22 cellular contexts compared by ENCODE assay signal in the genomic region with DNA sequence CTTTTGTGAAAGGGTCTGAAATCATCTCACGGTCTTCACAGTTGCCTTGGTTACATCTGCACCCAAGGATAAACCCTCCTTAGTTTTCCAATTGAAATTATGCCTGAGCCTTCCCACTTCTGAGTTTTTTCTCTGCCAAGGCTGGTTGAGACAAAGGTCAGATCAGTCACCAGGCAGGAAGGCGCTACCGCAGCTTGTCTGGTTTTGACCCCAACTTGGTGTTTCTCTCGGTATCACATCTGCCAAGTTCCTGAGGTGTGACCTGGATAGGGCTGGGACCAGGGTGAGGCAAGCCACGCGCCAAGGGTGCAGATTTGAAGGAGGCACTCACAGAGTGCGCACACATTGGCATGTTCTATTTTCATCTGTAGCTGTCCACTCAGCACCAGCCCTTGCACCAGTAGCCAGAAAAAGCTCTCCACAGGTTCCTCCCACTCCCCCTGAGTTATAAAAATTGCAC.
DNase-seq lines count a peak whose midpoint lies in the region; ATAC-seq, FAIRE-seq and TF ChIP-seq lines count a peak whose summit lies in the region.
"Had no signal": no experiment of that assay in that cellular context is flagged by ENCODE, and none has a peak within 500 bp of the region (broad histone marks: within the 10 kb centered on the region; RNA-seq: fewer than 3 reads in every experiment).

No MANE protein-coding gene starts in this region.

- H3K4me3 Mint-ChIP-seq in activated CD8-positive, alpha-beta T cell treated with anti-CD3 and anti-CD28 coated beads for 36 hours: no peak overlapping the region
- no peak overlapping the region for H3K4me3 Mint-ChIP-seq in activated CD8-positive, alpha-beta T cell treated with anti-CD3 and anti-CD28 coated beads, Interleukin-2, amount 10 ng/mL, durations not matched to agents 7 days and 5 days
- no peak overlapping the region for H3K4me3 Mint-ChIP-seq in astrocyte (ENCODE audit: unreplicated experiment)
- H3K4me3 Mint-ChIP-seq: CD4-positive, CD25-positive, alpha-beta regulatory T cell had no signal

- H3K9me3 Mint-ChIP-seq in activated CD8-positive, alpha-beta T cell treated with anti-CD3 and anti-CD28 coated beads for 36 hours: no peaks in the 10 kb centered on the region
- no peaks in the 10 kb centered on the region for H3K9me3 Mint-ChIP-seq in activated CD8-positive, alpha-beta T cell treated with anti-CD3 and anti-CD28 coated beads, Interleukin-2, amount 10 ng/mL, durations not matched to agents 7 days and 5 days (ENCODE audit: insufficient read depth)
- no peaks in the 10 kb centered on the region for H3K9me3 Mint-ChIP-seq in astrocyte (ENCODE audit: unreplicated experiment)
- H3K9me3 Mint-ChIP-seq: CD4-positive, CD25-positive, alpha-beta regulatory T cell had no signal

- peaks cover under 1% of the 10 kb centered on the region for H3K4me1 Mint-ChIP-seq in activated CD8-positive, alpha-beta T cell treated with anti-CD3 and anti-CD28 coated beads for 36 hours (ENCODE audit: low read depth)
- H3K4me1 Mint-ChIP-seq in activated CD8-positive, alpha-beta T cell treated with anti-CD3 and anti-CD28 coated beads, Interleukin-2, amount 10 ng/mL, durations not matched to agents 7 days and 5 days (ENCODE audit: low read depth): peaks cover 5% of the 10 kb centered on the region
- peaks cover 3% of the 10 kb centered on the region for H3K4me1 Mint-ChIP-seq in astrocyte (ENCODE audit: low read depth, unreplicated experiment)

- peak; percentile 13 for ATAC-seq in activated CD8-positive, alpha-beta T cell treated with anti-CD3 and anti-CD28 coated beads for 36 hours
- ATAC-seq in activated CD8-positive, alpha-beta T cell treated with anti-CD3 and anti-CD28 coated beads, Interleukin-2, amount 10 ng/mL, durations not matched to agents 7 days and 5 days: no peak
- ATAC-seq in right lobe of liver (peak in 3 of 4 donors; percentile 4 to 64 (median 59)), HG03432 (IDR thresholded peaks at IDR 0.05; ENCODE audit: unreplicated experiment) (no peak), HG03469 (IDR thresholded peaks at IDR 0.05; ENCODE audit: unreplicated experiment) (no peak)
- ATAC-seq: mucosa of descending colon had no signal

- no peak for TF ChIP-seq POLR2A in right lobe of liver (IDR thresholded peaks at IDR 0.05)

- H3K27me3 ChIP-seq in astrocyte (ENCODE audit: insufficient read depth, low read length) (no peaks in the 10 kb centered on the region), right lobe of liver (no peaks in the 10 kb centered on the region)
- H3K27me3 ChIP-seq: cardiac muscle cell, Peyer's patch, suprapubic skin had no signal

- no peak for DNase-seq in activated CD8-positive, alpha-beta T cell treated with anti-CD3 and anti-CD28 coated beads for 36 hours
- no peak for DNase-seq in activated CD8-positive, alpha-beta T cell treated with anti-CD3 and anti-CD28 coated beads, Interleukin-2, amount 10 ng/mL, durations not matched to agents 7 days and 5 days
- DNase-seq in DMS79 treated with DMSO at 0.1 percent for 48 hours (lab: John Stamatoyannopoulos, UW) (peak; percentile 85), astrocyte (ENCODE audit: low read depth) (peak; percentile 20), right lobe of liver (peak in 2 of 3 donors; percentile 34 to 54), NCI-H187 (lab: John Stamatoyannopoulos, UW) (no peak)
- DNase-seq: activated CD4-positive, alpha-beta T cell treated with anti-CD3 and anti-CD28 coated beads, Interleukin-2, amount 50 U/mL, for 4 hours; activated gamma-delta T cell; CD4-positive, CD25-positive, alpha-beta regulatory T cell; DMS153; GDM1; NCI-H1417 treated with DMSO at 0.1 percent for 48 hours; NCI-H226; Peyer's patch; T-helper 2 cell had no signal

- H3K27ac Mint-ChIP-seq in activated CD8-positive, alpha-beta T cell treated with anti-CD3 and anti-CD28 coated beads for 36 hours: no peak overlapping the region
- H3K27ac Mint-ChIP-seq in activated CD8-positive, alpha-beta T cell treated with anti-CD3 and anti-CD28 coated beads, Interleukin-2, amount 10 ng/mL, durations not matched to agents 7 days and 5 days: no peak overlapping the region
- H3K27ac Mint-ChIP-seq in astrocyte (ENCODE audit: unreplicated experiment): no peak overlapping the region

- no peak overlapping the region for H3K4me2 ChIP-seq in astrocyte (ENCODE audit: low read length)

- FAIRE-seq in astrocyte (lab: Jason Lieb, UNC): no peak
- FAIRE-seq: endothelial cell of umbilical vein, H54 had no signal

- no peaks in the 10 kb centered on the region for H3K79me2 ChIP-seq in astrocyte (ENCODE audit: insufficient read depth, low read length)

- H3K9me3 ChIP-seq in astrocyte (ENCODE audit: insufficient read depth, low read depth, low read length) (no peaks in the 10 kb centered on the region), right lobe of liver (no peaks in the 10 kb centered on the region)
- H3K9me3 ChIP-seq: mucosa of descending colon, Peyer's patch, suprapubic skin had no signal

- H3K36me3 ChIP-seq in astrocyte (ENCODE audit: insufficient read depth, low read length) (peaks cover 14% of the 10 kb centered on the region), right lobe of liver (peaks cover 0 to 30% (median 16%) of the 10 kb centered on the region in 4 donors)

- peaks cover 12% of the 10 kb centered on the region for H3K4me1 ChIP-seq in astrocyte (ENCODE audit: insufficient read depth, low read length)
- H3K4me1 ChIP-seq in right lobe of liver: peaks cover 0 to 6% (median 0%) of the 10 kb centered on the region in 4 donors
- H3K4me1 ChIP-seq: Peyer's patch, suprapubic skin had no signal

- POLR2A ChIA-PET in activated CD8-positive, alpha-beta T cell treated with anti-CD3 and anti-CD28 coated beads for 36 hours (lab: Charles Lee): no interaction called here
- POLR2A ChIA-PET in activated CD8-positive, alpha-beta T cell treated with anti-CD3 and anti-CD28 coated beads, Interleukin-2, amount 10 ng/mL, durations not matched to agents 7 days and 5 days (lab: Charles Lee): no interaction called here

- H2AFZ ChIP-seq in astrocyte (ENCODE audit: low read depth, low read length): no peak overlapping the region

- H3K4me3 ChIP-seq in astrocyte (ENCODE audit: insufficient read depth, low read depth, low read length) (no peak overlapping the region), right lobe of liver (no peak overlapping the region)
- H3K4me3 ChIP-seq: cardiac muscle cell, mucosa of descending colon, Peyer's patch, suprapubic skin had no signal

- CTCF ChIA-PET in activated CD8-positive, alpha-beta T cell treated with anti-CD3 and anti-CD28 coated beads for 36 hours (lab: Charles Lee): interaction anchor here (0.7 to 1.6 kb wide), 2 partner anchors 10 to 230 kb away, joined by 3 read pairs; no protein-coding TSS in a partner anchor
- CTCF ChIA-PET in activated CD8-positive, alpha-beta T cell treated with anti-CD3 and anti-CD28 coated beads, Interleukin-2, amount 10 ng/mL, durations not matched to agents 7 days and 5 days (lab: Charles Lee): no interaction called here

- no peak overlapping the region for H3K9ac ChIP-seq in astrocyte (ENCODE audit: low read length)

- peaks cover 41% of the 10 kb centered on the region for H3K36me3 Mint-ChIP-seq in activated CD8-positive, alpha-beta T cell treated with anti-CD3 and anti-CD28 coated beads for 36 hours (ENCODE audit: low read depth)
- H3K36me3 Mint-ChIP-seq in activated CD8-positive, alpha-beta T cell treated with anti-CD3 and anti-CD28 coated beads, Interleukin-2, amount 10 ng/mL, durations not matched to agents 7 days and 5 days (ENCODE audit: low read depth): peaks cover 35% of the 10 kb centered on the region
- H3K36me3 Mint-ChIP-seq in astrocyte (ENCODE audit: low read depth, unreplicated experiment): peaks cover 31% of the 10 kb centered on the region

- WGBS in right lobe of liver (ENCODE audit: insufficient coverage, low coverage, low lambda C conversion rate, missing lambda C conversion rate): 58% methylated on average over 4 of the region's 7 CpGs

- H4K20me1 ChIP-seq in astrocyte (ENCODE audit: insufficient read depth, low read length): peaks cover 69% of the 10 kb centered on the region

- H3K27me3 Mint-ChIP-seq in activated CD8-positive, alpha-beta T cell treated with anti-CD3 and anti-CD28 coated beads for 36 hours: no peaks in the 10 kb centered on the region
- H3K27me3 Mint-ChIP-seq in activated CD8-positive, alpha-beta T cell treated with anti-CD3 and anti-CD28 coated beads, Interleukin-2, amount 10 ng/mL, durations not matched to agents 7 days and 5 days (ENCODE audit: low read depth): no peaks in the 10 kb centered on the region
- no peaks in the 10 kb centered on the region for H3K27me3 Mint-ChIP-seq in astrocyte (ENCODE audit: low read depth, unreplicated experiment)
- H3K27me3 Mint-ChIP-seq: CD4-positive, CD25-positive, alpha-beta regulatory T cell had no signal

- intact Hi-C loops in activated CD8-positive, alpha-beta T cell treated with anti-CD3 and anti-CD28 coated beads for 36 hours (cut with micrococcal nuclease): no loop called here
- intact Hi-C loops in right lobe of liver (cut with DNase I): no loop called here

- H3K27ac ChIP-seq in astrocyte (ENCODE audit: low read depth, low read length) (no peak overlapping the region), right lobe of liver (no peak overlapping the region)
- H3K27ac ChIP-seq: cardiac muscle cell, Peyer's patch, suprapubic skin had no signal

- no peak for TF ChIP-seq CTCF in activated CD8-positive, alpha-beta T cell treated with anti-CD3 and anti-CD28 coated beads for 36 hours (IDR thresholded peaks at IDR 0.05)
- no peak for TF ChIP-seq CTCF in astrocyte (IDR thresholded peaks at IDR 0.05; ENCODE audit: insufficient read depth, low read depth, low read length)
- TF ChIP-seq CTCF in right lobe of liver (IDR thresholded peaks at IDR 0.05): no peak

Comparison
In these comparisons a context has a peak if more than half of its experiments do, and no peak if none do; other contexts are left out.
1. ATAC-seq: peak in activated CD8-positive, alpha-beta T cell treated with anti-CD3 and anti-CD28 coated beads for 36 hours (single experiment) and right lobe of liver (3 of 4); none in activated CD8-positive, alpha-beta T cell treated with anti-CD3 and anti-CD28 coated beads, Interleukin-2, amount 10 ng/mL, durations not matched to agents 7 days and 5 days (single experiment), HG03432 (single experiment) and HG03469 (single experiment).
2. DNase-seq: peak in DMS79 treated with DMSO at 0.1 percent for 48 hours (single experiment), astrocyte (single experiment) and right lobe of liver (2 of 3); none in activated CD8-positive, alpha-beta T cell treated with anti-CD3 and anti-CD28 coated beads for 36 hours (single experiment), activated CD8-positive, alpha-beta T cell treated with anti-CD3 and anti-CD28 coated beads, Interleukin-2, amount 10 ng/mL, durations not matched to agents 7 days and 5 days (single experiment) and NCI-H187 (0 of 2).